Comparison of ENCODE assay signal across 21 cellular contexts in the genomic region with DNA sequence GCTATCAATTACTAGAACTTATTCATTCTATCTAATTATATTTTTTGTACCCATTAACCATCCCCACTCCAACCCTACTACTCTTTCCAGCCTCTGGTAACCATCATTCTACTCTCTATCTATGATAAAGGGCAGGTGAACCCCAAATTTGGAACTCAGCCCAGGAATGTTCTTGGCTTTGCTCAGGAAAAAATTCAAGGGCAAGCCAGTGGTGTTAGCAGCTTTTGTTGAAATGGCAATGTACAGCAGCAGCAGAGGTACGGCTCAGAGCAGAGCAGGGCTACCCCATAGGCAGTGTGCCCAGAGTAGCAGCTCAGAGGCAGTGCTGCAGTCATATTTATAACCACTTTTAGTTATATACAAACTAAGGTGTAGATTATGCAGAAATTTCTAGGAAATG.
DNase-seq lines count a peak whose midpoint lies in the region; ATAC-seq and TF ChIP-seq lines count a peak whose summit lies in the region.
"Had no signal": no experiment of that assay in that cellular context is flagged by ENCODE, and none has a peak within 500 bp of the region (broad histone marks: within the 10 kb centered on the region; RNA-seq: fewer than 3 reads in every experiment).

No MANE protein-coding gene starts in this region.

- ATAC-seq in upper lobe of right lung, result peak; percentile 31
- ATAC-seq in GM21619 (IDR thresholded peaks at IDR 0.05; ENCODE audit: unreplicated experiment), result no peak
- ATAC-seq: stimulated activated naive B cell treated with anti-CD40 and anti-IgM and Interleukin-4, amounts not matched to agents 10 μg/mL and 1 μg/mL and 100 μg/mL, for 72 hours had no signal

- POLR2A ChIA-PET in MCF 10A (lab: Yijun Ruan, JAX), result interaction anchor here (1.1 kb wide), 1 partner anchor 32 kb away, joined by 3 read pairs; no protein-coding TSS in a partner anchor

- no peak for TF ChIP-seq CTCF in MCF 10A (IDR thresholded peaks at IDR 0.05; ENCODE audit: unreplicated experiment)
- no peak for TF ChIP-seq CTCF in mammary epithelial cell (conservative IDR thresholded peaks at IDR 0.05 in 1 of 2, IDR thresholded peaks at IDR 0.05 in 1 of 2; ENCODE audit: extremely low read depth in 1 of 2, insufficient read depth in 1 of 2, low read depth in 1 of 2, low read length in 2 of 2)
- TF ChIP-seq CTCF in fibroblast of pulmonary artery (IDR thresholded peaks at IDR 0.05; ENCODE audit: low read length, missing control alignments), result no peak
- no peak for TF ChIP-seq CTCF in ovary (IDR thresholded peaks at IDR 0.05)
- TF ChIP-seq CTCF in upper lobe of right lung (IDR thresholded peaks at IDR 0.05), result no peak
- TF ChIP-seq CTCF in brain microvascular endothelial cell (IDR thresholded peaks at IDR 0.05; ENCODE audit: low read depth, low read length, missing control alignments), result no peak

- no peaks in the 10 kb centered on the region for H3K27me3 ChIP-seq in mammary epithelial cell (ENCODE audit: insufficient read depth, low read length)
- H3K27me3 ChIP-seq in ovary, result no peaks in the 10 kb centered on the region
- H3K27me3 ChIP-seq in upper lobe of right lung, result no peaks in the 10 kb centered on the region
- H3K27me3 ChIP-seq in brain microvascular endothelial cell (replicated peaks), result no peaks in the 10 kb centered on the region
- H3K27me3 ChIP-seq: colonic mucosa had no signal

- in situ Hi-C loops in mammary epithelial cell (cut with MboI; ENCODE audit: low sequenced_read_pairs in 2 of 2), result no loop called here
- in situ Hi-C loops in brain microvascular endothelial cell (cut with HindIII; ENCODE audit: low pct_ligation_motif_present, low sequenced_read_pairs), result no loop called here

- no peak overlapping the region for H3K4me2 ChIP-seq in mammary epithelial cell (ENCODE audit: insufficient read depth, low read depth, low read length)

- no peaks in the 10 kb centered on the region for H3K4me1 Mint-ChIP-seq in MCF 10A (ENCODE audit: insufficient read depth, unreplicated experiment)
- H3K4me1 Mint-ChIP-seq: CD4-positive, alpha-beta memory T cell; stimulated activated naive B cell treated with anti-CD40 and anti-IgM and Interleukin-4, amounts not matched to agents 10 μg/mL and 1 μg/mL and 100 μg/mL, for 72 hours had no signal

- no peak for TF ChIP-seq POLR2A in ovary (IDR thresholded peaks at IDR 0.05)

- peak overlapping the region; percentile 7 for H3K27ac Mint-ChIP-seq in MCF 10A (ENCODE audit: low read depth, unreplicated experiment)
- H3K27ac Mint-ChIP-seq: activated naive CD8-positive, alpha-beta T cell; CD4-positive, alpha-beta memory T cell; stimulated activated naive B cell treated with anti-CD40 and anti-IgM and Interleukin-4, amounts not matched to agents 10 μg/mL and 1 μg/mL and 100 μg/mL, for 72 hours had no signal

- no peaks in the 10 kb centered on the region for H4K20me1 ChIP-seq in mammary epithelial cell (ENCODE audit: insufficient read depth, low read length)

- H3K36me3 ChIP-seq in mammary epithelial cell (ENCODE audit: insufficient read depth, low read length), result no peaks in the 10 kb centered on the region
- H3K36me3 ChIP-seq in ovary, result no peaks in the 10 kb centered on the region
- H3K36me3 ChIP-seq in upper lobe of right lung, result no peaks in the 10 kb centered on the region
- H3K36me3 ChIP-seq in brain microvascular endothelial cell (replicated peaks), result no peaks in the 10 kb centered on the region
- H3K36me3 ChIP-seq: colonic mucosa, WERI-Rb-1 had no signal

- 78% methylated on average over 1 of the region's 1 CpG for WGBS in mammary epithelial cell (ENCODE audit: low coverage, missing lambda C conversion rate)
- 9 to 21% (median 16%) methylated on average over 1 of the region's 1 CpG for WGBS in ovary, 3 donors

- no peak overlapping the region for H3K4me3 Mint-ChIP-seq in MCF 10A (ENCODE audit: unreplicated experiment)
- H3K4me3 Mint-ChIP-seq: activated naive CD8-positive, alpha-beta T cell; CD4-positive, alpha-beta memory T cell; stimulated activated naive B cell treated with anti-CD40 and anti-IgM and Interleukin-4, amounts not matched to agents 10 μg/mL and 1 μg/mL and 100 μg/mL, for 72 hours had no signal

- BruUV-seq in MCF 10A (replicated peaks; lab: Mats Ljungman, UMichigan) (no TSS peak), mammary epithelial cell (replicated peaks; lab: Mats Ljungman, UMichigan) (no TSS peak)

- H2AFZ ChIP-seq in mammary epithelial cell (ENCODE audit: low read depth, low read length), result no peak overlapping the region

- DNase-seq in MCF 10A (ENCODE audit: unreplicated experiment) (peak; percentile 3), mammary epithelial cell (no peak), fibroblast of pulmonary artery (ENCODE audit: low read depth) (peak; percentile 4), ovary (peak in 4 of 5 donors; percentile 27 to 45 (median 38)), upper lobe of right lung (no peak), brain microvascular endothelial cell (no peak), NCI-H526 (lab: John Stamatoyannopoulos, UW) (no peak)
- DNase-seq: 8988T; CD4-positive, alpha-beta memory T cell; colonic mucosa; DMS153; kidney glomerular epithelial cell; mesenchymal stem cell; NCI-H1105 treated with DMSO at 0.1 percent for 48 hours; NCI-H2029; stimulated activated CD4-positive, alpha-beta T cell treated with anti-CD3 and anti-CD28 coated beads, Interleukin-12 subunit alpha, Interleukin-12 subunit beta, amount 100 ng/mL, for 4 hours; stimulated activated CD4-positive, alpha-beta T cell treated with anti-CD3 and anti-CD28 coated beads, Interleukin-4, amount 100 ng/mL, for 24 hours; stimulated activated naive B cell treated with anti-CD40 and anti-IgM and Interleukin-4, amounts not matched to agents 10 μg/mL and 1 μg/mL and 100 μg/mL, for 72 hours; WERI-Rb-1 had no signal

- no peaks in the 10 kb centered on the region for H3K9me3 Mint-ChIP-seq in MCF 10A (ENCODE audit: unreplicated experiment)

- H3K4me3 ChIP-seq in mammary epithelial cell (replicated peaks in 1 of 3; ENCODE audit: insufficient read depth in 1 of 3, low read depth in 2 of 3, low read length in 3 of 3) (no peak overlapping the region), fibroblast of pulmonary artery (replicated peaks; ENCODE audit: low read depth, low read length) (no peak overlapping the region), ovary (no peak overlapping the region), upper lobe of right lung (no peak overlapping the region), brain microvascular endothelial cell (ENCODE audit: low read depth, low read length) (no peak overlapping the region)
- H3K4me3 ChIP-seq: colonic mucosa had no signal

- H3K4me1 ChIP-seq in mammary epithelial cell (ENCODE audit: insufficient read depth, low read length) (no peaks in the 10 kb centered on the region), ovary (ENCODE audit: insufficient read depth) (peaks cover 16% of the 10 kb centered on the region), upper lobe of right lung (no peaks in the 10 kb centered on the region)
- H3K4me1 ChIP-seq: colonic mucosa had no signal

- no peak overlapping the region for H3K9ac ChIP-seq in mammary epithelial cell (ENCODE audit: insufficient read depth, low read length)

- CTCF ChIA-PET in MCF 10A (lab: Yijun Ruan, JAX), result interaction anchor here (0.6 to 1.7 kb wide), 2 partner anchors 138 to 140 kb away, joined by 3 to 5 read pairs; no protein-coding TSS in a partner anchor
- CTCF ChIA-PET in mammary epithelial cell (lab: Charles Lee; ENCODE audit: low non-redundant PET), result interaction anchor here (0.6 to 0.7 kb wide), 2 partner anchors 43 to 1704 kb away, joined by 3 to 4 read pairs; no protein-coding TSS in a partner anchor

- H3K9me3 ChIP-seq in mammary epithelial cell (replicated peaks; ENCODE audit: insufficient read depth, low read length) (no peaks in the 10 kb centered on the region), ovary (no peaks in the 10 kb centered on the region), upper lobe of right lung (no peaks in the 10 kb centered on the region)
- H3K9me3 ChIP-seq: colonic mucosa had no signal

- no peak for TF ChIP-seq EP300 in ovary (IDR thresholded peaks at IDR 0.05)

- no peaks in the 10 kb centered on the region for H3K36me3 Mint-ChIP-seq in MCF 10A (ENCODE audit: insufficient read depth, unreplicated experiment)
- H3K36me3 Mint-ChIP-seq: activated naive CD8-positive, alpha-beta T cell; CD4-positive, alpha-beta memory T cell; stimulated activated naive B cell treated with anti-CD40 and anti-IgM and Interleukin-4, amounts not matched to agents 10 μg/mL and 1 μg/mL and 100 μg/mL, for 72 hours had no signal

- dilution Hi-C loops in mammary epithelial cell (cut with HindIII; ENCODE audit: low sequenced_read_pairs), result no loop called here

- no peaks in the 10 kb centered on the region for H3K79me2 ChIP-seq in mammary epithelial cell (ENCODE audit: insufficient read depth, low read length)

- H3K27ac ChIP-seq in mammary epithelial cell (ENCODE audit: insufficient read depth, low read depth, low read length) (no peak overlapping the region), ovary (peak overlapping the region in 1 of 2 donors; percentile 77), upper lobe of right lung (no peak overlapping the region), brain microvascular endothelial cell (no peak overlapping the region)
- H3K27ac ChIP-seq: colonic mucosa, WERI-Rb-1 had no signal

- H3K27me3 Mint-ChIP-seq in MCF 10A (ENCODE audit: insufficient read depth, unreplicated experiment), result no peaks in the 10 kb centered on the region
- H3K27me3 Mint-ChIP-seq: CD4-positive, alpha-beta memory T cell had no signal

- intact Hi-C loops in MCF 10A (cut with micrococcal nuclease), result no loop called here
- intact Hi-C loops in mammary epithelial cell (cut with micrococcal nuclease), result no loop called here
- intact Hi-C loops in ovary (cut with DNase I), result no loop called here
- intact Hi-C loops in upper lobe of right lung (cut with DNase I), result no loop called here

Comparison
In these comparisons a context has a peak if more than half of its experiments do, and no peak if none do; other contexts are left out.
1. DNase-seq: peak in MCF 10A (single experiment), fibroblast of pulmonary artery (single experiment) and ovary (4 of 5); none in mammary epithelial cell (single experiment), upper lobe of right lung (single experiment), brain microvascular endothelial cell (single experiment) and NCI-H526 (0 of 2).